ENCODE assay signal across 17 cellular contexts in genomic region chr15:53831907-53832793, GRCh38.
A peak's percentile ranks its signal among the peaks of the same experiment; 100 is the strongest.
DNase-seq lines count a peak whose midpoint lies in the region; ATAC-seq lines count a peak whose summit lies in the region.
"Had no signal": no experiment of that assay in that cellular context is flagged by ENCODE, and none has a peak within 500 bp of the region (broad histone marks: within the 10 kb centered on the region; RNA-seq: fewer than 3 reads in every experiment).

No MANE protein-coding gene starts in this region.

- H3K79me1 ChIP-seq in mesendoderm (ENCODE audit: low read length) = no peaks in the 10 kb centered on the region

- peak overlapping the region; percentile 57 for H2BK15ac ChIP-seq in mesendoderm (replicated peaks; ENCODE audit: low read depth)

- H3K9ac ChIP-seq in mesendoderm (ENCODE audit: low read length) = peak overlapping the region; percentile 7
- H3K9ac ChIP-seq: neural progenitor cell had no signal

- H3K79me2 ChIP-seq in mesendoderm (ENCODE audit: control insufficient read depth, insufficient read depth, low read length) = no peaks in the 10 kb centered on the region

- peak overlapping the region; percentile 33 for H4K5ac ChIP-seq in mesendoderm (ENCODE audit: low read length)

- H3K4me3 ChIP-seq in mesendoderm (ENCODE audit: low read length) = no peak overlapping the region
- H3K4me3 ChIP-seq: ascending aorta, neural progenitor cell had no signal

- ATAC-seq in left ventricle myocardium superior (peak; percentile 65), GM19455 (IDR thresholded peaks at IDR 0.05; ENCODE audit: unreplicated experiment) (no peak), HG03045 (IDR thresholded peaks at IDR 0.05; ENCODE audit: unreplicated experiment) (no peak), GM18502 (IDR thresholded peaks at IDR 0.05; ENCODE audit: poor library complexity, unreplicated experiment) (no peak)

- peak overlapping the region; percentile 76 for H4K8ac ChIP-seq in mesendoderm (ENCODE audit: low read depth, low read length)

- no peaks in the 10 kb centered on the region for H3K27me3 ChIP-seq in mesendoderm (ENCODE audit: insufficient read depth, low read length, poor library complexity)
- H3K27me3 ChIP-seq: ascending aorta, neural progenitor cell had no signal

- H2AK5ac ChIP-seq in mesendoderm (ENCODE audit: low read length) = peak overlapping the region; percentile 25

- DNase-seq in left ventricle myocardium superior = no peak
- DNase-seq in cardiac septum (ENCODE audit: low spot score) = no peak
- DNase-seq in NCI-H748 (lab: John Stamatoyannopoulos, UW; ENCODE audit: unreplicated experiment) = peak; percentile 44
- DNase-seq in mesendoderm = peak; percentile 67
- no peak for DNase-seq in NCI-H2107 (lab: John Stamatoyannopoulos, UW)
- DNase-seq: activated naive CD4-positive, alpha-beta T cell treated with anti-CD3 and anti-CD28 coated beads for 36 hours; activated T-cell treated with anti-CD3 and anti-CD28 coated beads for 4 hours; CD4-positive, alpha-beta T cell; GOT3; hippocampal formation; SHP77 had no signal

- no CpG with 5 or more reads among the region's 5 CpGs for WGBS in mesendoderm (ENCODE audit: extremely low coverage, insufficient coverage, low lambda C conversion rate)

- intact Hi-C loops in left ventricle myocardium superior (cut with micrococcal nuclease) (no loop called here), cardiac septum (cut with DNase I) (no loop called here)

- H3K27ac ChIP-seq in mesendoderm (ENCODE audit: low read depth, low read length) = peak overlapping the region; percentile 94
- H3K27ac ChIP-seq: neural progenitor cell, thoracic aorta had no signal

- H3K23ac ChIP-seq in mesendoderm (ENCODE audit: low read length) = peak overlapping the region; percentile 16

- H3K4me2 ChIP-seq in mesendoderm (ENCODE audit: low read length) = no peak overlapping the region
- H3K4me2 ChIP-seq: neural progenitor cell had no signal

- H2BK5ac ChIP-seq in mesendoderm (ENCODE audit: low read length) = peak overlapping the region; percentile 96

- H3K36me3 ChIP-seq in mesendoderm (ENCODE audit: control insufficient read depth, insufficient read depth, low read length) = no peaks in the 10 kb centered on the region
- H3K36me3 ChIP-seq: ascending aorta, neural progenitor cell, thoracic aorta had no signal

- peaks cover 12% of the 10 kb centered on the region for H3K4me1 ChIP-seq in mesendoderm (ENCODE audit: control insufficient read depth, low read depth, low read length)
- H3K4me1 ChIP-seq: neural progenitor cell had no signal

- peak overlapping the region; percentile 97 for H3K18ac ChIP-seq in mesendoderm (ENCODE audit: low read length)

- H2BK120ac ChIP-seq in mesendoderm (ENCODE audit: low read depth, low read length) = peak overlapping the region; percentile 88

- peak overlapping the region; percentile 81 for H3K4ac ChIP-seq in mesendoderm (ENCODE audit: low read depth, low read length)

- peak overlapping the region; percentile 78 for H3K56ac ChIP-seq in mesendoderm (ENCODE audit: low read length)

Comparison
In these comparisons a context has a peak if more than half of its experiments do, and no peak if none do; other contexts are left out.
1. DNase-seq: peak in NCI-H748 (single experiment) and mesendoderm (single experiment); none in left ventricle myocardium superior (single experiment), cardiac septum (single experiment) and NCI-H2107 (single experiment).